ENCODE assay signal across 1 cellular context in the genomic region with DNA sequence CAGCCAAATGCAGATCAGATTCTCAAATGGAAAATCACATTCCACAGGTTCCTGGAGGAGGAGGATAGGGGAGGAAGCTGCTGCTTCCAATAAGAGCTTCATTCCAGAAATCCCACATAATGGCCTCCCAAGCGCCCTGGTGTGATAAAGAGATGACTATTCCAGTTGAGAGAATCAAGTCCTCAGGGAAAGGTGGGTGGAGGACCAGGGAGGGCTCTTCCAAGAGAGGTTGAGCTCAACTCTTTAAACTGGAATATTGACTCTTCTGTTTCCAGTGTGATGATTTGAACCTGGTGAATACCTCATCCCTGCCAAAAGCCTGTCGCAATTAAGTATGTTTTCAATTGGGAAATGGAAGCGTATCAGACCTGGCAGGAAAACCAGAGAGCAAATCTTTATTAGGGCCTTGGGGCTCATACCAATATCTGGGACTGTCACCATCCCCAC.
A peak's percentile ranks its signal among the peaks of the same experiment; 100 is the strongest.
TF ChIP-seq lines count a peak whose summit lies in the region.

No MANE protein-coding gene starts in this region.

TF ChIP-seq in liver, 16 proteins besides CTCF, POLR2A, EP300 and RAD21 (continued from another document):
- TF ChIP-seq, protein P1, sequence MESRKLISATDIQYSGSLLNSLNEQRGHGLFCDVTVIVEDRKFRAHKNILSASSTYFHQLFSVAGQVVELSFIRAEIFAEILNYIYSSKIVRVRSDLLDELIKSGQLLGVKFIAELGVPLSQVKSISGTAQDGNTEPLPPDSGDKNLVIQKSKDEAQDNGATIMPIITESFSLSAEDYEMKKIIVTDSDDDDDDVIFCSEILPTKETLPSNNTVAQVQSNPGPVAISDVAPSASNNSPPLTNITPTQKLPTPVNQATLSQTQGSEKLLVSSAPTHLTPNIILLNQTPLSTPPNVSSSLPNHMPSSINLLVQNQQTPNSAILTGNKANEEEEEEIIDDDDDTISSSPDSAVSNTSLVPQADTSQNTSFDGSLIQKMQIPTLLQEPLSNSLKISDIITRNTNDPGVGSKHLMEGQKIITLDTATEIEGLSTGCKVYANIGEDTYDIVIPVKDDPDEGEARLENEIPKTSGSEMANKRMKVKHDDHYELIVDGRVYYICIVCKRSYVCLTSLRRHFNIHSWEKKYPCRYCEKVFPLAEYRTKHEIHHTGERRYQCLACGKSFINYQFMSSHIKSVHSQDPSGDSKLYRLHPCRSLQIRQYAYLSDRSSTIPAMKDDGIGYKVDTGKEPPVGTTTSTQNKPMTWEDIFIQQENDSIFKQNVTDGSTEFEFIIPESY (IDR thresholded peaks at IDR 0.05), result peak; percentile 30
- TF ChIP-seq HNF4G (IDR thresholded peaks at IDR 0.05) (no peak), JUND (IDR thresholded peaks at IDR 0.05) (peak in 1 of 2 donors; percentile 75), GABPA (IDR thresholded peaks at IDR 0.05 in 1 of 2, conservative IDR thresholded peaks at IDR 0.05 in 1 of 2) (no peak), EGR1 (IDR thresholded peaks at IDR 0.05; ENCODE audit: low read depth in 2 of 2) (no peak), YY1 (IDR thresholded peaks at IDR 0.05) (peak; percentile 72), HNF4A (conservative IDR thresholded peaks at IDR 0.05) (peak; percentile 55 to 76), FOXA1 (IDR thresholded peaks at IDR 0.05) (peak; percentile 51), SP1 (IDR thresholded peaks at IDR 0.05) (peak; percentile 56), TAF1 (conservative IDR thresholded peaks at IDR 0.05) (no peak), NR2F2 (IDR thresholded peaks at IDR 0.05) (no peak), FOXA2 (IDR thresholded peaks at IDR 0.05) (no peak)
- TF ChIP-seq, protein P2, sequence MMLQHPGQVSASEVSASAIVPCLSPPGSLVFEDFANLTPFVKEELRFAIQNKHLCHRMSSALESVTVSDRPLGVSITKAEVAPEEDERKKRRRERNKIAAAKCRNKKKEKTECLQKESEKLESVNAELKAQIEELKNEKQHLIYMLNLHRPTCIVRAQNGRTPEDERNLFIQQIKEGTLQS (IDR thresholded peaks at IDR 0.05), result no peak
- TF ChIP-seq, protein P3, sequence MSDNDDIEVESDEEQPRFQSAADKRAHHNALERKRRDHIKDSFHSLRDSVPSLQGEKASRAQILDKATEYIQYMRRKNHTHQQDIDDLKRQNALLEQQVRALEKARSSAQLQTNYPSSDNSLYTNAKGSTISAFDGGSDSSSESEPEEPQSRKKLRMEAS (IDR thresholded peaks at IDR 0.05), result peak; percentile 54
- TF ChIP-seq, protein P4, sequence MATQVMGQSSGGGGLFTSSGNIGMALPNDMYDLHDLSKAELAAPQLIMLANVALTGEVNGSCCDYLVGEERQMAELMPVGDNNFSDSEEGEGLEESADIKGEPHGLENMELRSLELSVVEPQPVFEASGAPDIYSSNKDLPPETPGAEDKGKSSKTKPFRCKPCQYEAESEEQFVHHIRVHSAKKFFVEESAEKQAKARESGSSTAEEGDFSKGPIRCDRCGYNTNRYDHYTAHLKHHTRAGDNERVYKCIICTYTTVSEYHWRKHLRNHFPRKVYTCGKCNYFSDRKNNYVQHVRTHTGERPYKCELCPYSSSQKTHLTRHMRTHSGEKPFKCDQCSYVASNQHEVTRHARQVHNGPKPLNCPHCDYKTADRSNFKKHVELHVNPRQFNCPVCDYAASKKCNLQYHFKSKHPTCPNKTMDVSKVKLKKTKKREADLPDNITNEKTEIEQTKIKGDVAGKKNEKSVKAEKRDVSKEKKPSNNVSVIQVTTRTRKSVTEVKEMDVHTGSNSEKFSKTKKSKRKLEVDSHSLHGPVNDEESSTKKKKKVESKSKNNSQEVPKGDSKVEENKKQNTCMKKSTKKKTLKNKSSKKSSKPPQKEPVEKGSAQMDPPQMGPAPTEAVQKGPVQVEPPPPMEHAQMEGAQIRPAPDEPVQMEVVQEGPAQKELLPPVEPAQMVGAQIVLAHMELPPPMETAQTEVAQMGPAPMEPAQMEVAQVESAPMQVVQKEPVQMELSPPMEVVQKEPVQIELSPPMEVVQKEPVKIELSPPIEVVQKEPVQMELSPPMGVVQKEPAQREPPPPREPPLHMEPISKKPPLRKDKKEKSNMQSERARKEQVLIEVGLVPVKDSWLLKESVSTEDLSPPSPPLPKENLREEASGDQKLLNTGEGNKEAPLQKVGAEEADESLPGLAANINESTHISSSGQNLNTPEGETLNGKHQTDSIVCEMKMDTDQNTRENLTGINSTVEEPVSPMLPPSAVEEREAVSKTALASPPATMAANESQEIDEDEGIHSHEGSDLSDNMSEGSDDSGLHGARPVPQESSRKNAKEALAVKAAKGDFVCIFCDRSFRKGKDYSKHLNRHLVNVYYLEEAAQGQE (IDR thresholded peaks at IDR 0.05), result no peak
